Comparison of ENCODE assay signal across 6 cellular contexts in the genomic region with DNA sequence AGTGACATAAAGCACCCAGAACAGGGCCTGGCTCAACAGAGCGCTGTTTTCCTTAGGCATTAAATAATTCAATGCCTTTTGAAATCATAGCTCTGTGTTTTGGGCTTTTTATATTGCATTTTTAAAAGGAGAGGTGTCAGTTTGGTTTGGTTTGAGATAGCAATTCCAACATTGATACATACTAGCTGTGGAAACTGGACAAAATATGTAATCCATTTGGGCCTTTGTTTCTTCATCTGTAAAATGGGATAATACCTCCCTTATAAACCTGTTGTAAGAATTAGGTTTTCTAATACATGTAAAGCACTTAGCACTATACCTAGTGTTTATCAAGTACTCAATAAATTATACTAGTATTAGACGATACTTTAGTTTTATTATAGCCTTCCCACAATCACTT.
"Had no signal": no experiment of that assay in that cellular context is flagged by ENCODE, and none has a peak within 500 bp of the region (broad histone marks: within the 10 kb centered on the region; RNA-seq: fewer than 3 reads in every experiment).

No MANE protein-coding gene starts in this region.

- DNase-seq: IMR-90, KBM-7, KG1 had no signal

- FAIRE-seq: HTR-8/SVneo had no signal

- H3K27ac ChIP-seq: HL-60, KMS-11 had no signal

- H3K4me2 ChIP-seq: KMS-11 had no signal

- H3K9ac ChIP-seq: KMS-11 had no signal
